ENCODE assay signal across 8 cellular contexts in the genomic region with DNA sequence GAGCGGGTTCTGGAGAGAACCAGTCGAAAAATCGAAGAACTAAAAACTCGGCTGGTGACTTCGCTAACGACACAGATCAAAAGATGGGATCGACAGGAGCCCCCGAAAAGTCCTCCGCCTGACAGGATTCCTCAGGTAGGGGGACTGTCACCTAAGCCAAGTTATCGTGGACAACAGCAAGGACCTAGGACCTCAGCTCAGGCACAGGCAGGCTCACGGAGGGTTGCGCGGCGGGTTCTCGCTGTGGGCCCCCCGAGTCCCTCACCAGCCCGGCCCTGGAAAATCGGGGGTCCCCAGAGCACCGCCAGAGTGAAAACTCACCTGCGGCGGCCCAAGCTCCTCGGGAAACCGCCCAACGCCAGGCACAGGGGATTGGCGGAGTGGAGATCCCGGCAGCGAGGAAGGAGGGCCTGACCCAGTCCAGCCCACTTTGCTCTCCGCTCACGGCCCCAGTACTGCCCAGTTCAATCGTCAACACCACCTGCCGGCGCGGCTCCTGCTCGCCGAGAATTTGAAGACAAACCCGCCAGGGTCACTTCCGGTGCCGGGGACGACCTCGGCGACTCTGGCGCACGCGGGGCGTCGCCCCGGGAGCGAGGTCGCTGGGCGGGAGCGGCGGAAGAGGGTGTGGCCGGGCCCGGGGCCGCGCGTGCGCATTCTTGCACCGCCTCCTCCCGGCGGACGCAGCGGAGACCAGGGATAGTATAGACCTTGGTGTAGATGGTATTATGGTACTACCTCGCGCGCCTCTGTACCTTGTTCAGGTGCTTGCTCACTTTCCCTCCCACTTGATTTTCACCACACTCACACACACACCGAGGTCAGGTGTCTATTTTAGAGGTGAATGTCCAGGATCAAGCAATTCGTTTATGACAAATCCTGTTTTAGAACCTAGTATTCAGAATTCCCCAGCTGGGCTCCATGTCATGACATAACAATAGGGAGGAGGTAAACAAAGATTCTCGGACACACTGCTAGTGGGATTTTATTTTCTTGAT. TPM values are rescaled to one million over a fixed set of nuclear protein-coding genes. Genes with fewer than 3 reads are reported as not detected.
DNase-seq lines count a peak whose midpoint lies in the region; ATAC-seq and TF ChIP-seq lines count a peak whose summit lies in the region.

TSS of gene KATNA1 (minus strand) at position 567 of the 998 bp plus-strand sequence. CDS start 10,167 bp downstream, outside the sequence.

- WGBS in mammary epithelial cell (ENCODE audit: low coverage, missing lambda C conversion rate) = 3% methylated on average over 19 of the region's 69 CpGs

- H3K36me3 ChIP-seq in WERI-Rb-1 = no peaks in the 10 kb centered on the region
- H3K36me3 ChIP-seq in mammary epithelial cell (ENCODE audit: insufficient read depth, low read length) = no peaks in the 10 kb centered on the region
- no peaks in the 10 kb centered on the region for H3K36me3 ChIP-seq in iPS-20b (ENCODE audit: insufficient read depth, low read depth, low read length)

- peak within 1 kb of the TSS; percentile 95 for H2AFZ ChIP-seq in mammary epithelial cell (ENCODE audit: low read depth, low read length)

- H3K9ac ChIP-seq in mammary epithelial cell (ENCODE audit: insufficient read depth, low read length) (peak within 1 kb of the TSS; percentile 91), iPS-20b (ENCODE audit: low read depth, low read length) (peak within 1 kb of the TSS; percentile 81; the same call in 1 of the 2 replicates)

- H3K4me3 ChIP-seq in AG04449 (ENCODE audit: low read depth, low read length) (peak within 1 kb of the TSS; percentile 78), WERI-Rb-1 (ENCODE audit: low read depth, low read length) (peak within 1 kb of the TSS; percentile 97), mammary epithelial cell (replicated peaks in 1 of 3; ENCODE audit: insufficient read depth in 1 of 3, low read depth in 2 of 3, low read length in 3 of 3) (peak within 1 kb of the TSS; percentile 62 to 73 (median 72)), iPS-20b (ENCODE audit: low read length) (peak within 1 kb of the TSS; percentile 89), skin epidermis (peak within 1 kb of the TSS; percentile 55 to 95 (median 87))

- dilution Hi-C loops in mammary epithelial cell (cut with HindIII; ENCODE audit: low sequenced_read_pairs) = loop anchor here (5.0 kb wide), 1 partner anchor 51 kb away; no protein-coding TSS in a partner anchor

- H3K9me3 ChIP-seq in WERI-Rb-1 (ENCODE audit: severe bottlenecking) (no peaks in the 10 kb centered on the region), mammary epithelial cell (replicated peaks; ENCODE audit: insufficient read depth, low read length) (no peaks in the 10 kb centered on the region), iPS-20b (ENCODE audit: insufficient read depth, low read depth, low read length) (no peaks in the 10 kb centered on the region)

- in situ Hi-C loops in mammary epithelial cell (cut with MboI; ENCODE audit: low sequenced_read_pairs in 2 of 2) = no loop called here

- CTCF ChIA-PET in AG04449 (lab: Yijun Ruan, JAX) (interaction anchor here (0.8 to 1.3 kb wide), 4 partner anchors 10 to 103 kb away, joined by 3 read pairs; no protein-coding TSS in a partner anchor), mammary epithelial cell (lab: Charles Lee; ENCODE audit: low non-redundant PET) (no interaction called here)

- DNase-seq in AG04449 (ENCODE audit: low read depth, low spot score) = no peak
- DNase-seq in NCI-H2196 (lab: John Stamatoyannopoulos, UW; ENCODE audit: unreplicated experiment) = peak; percentile 94
- DNase-seq in WERI-Rb-1 = peak; percentile 93
- peak; percentile 93 for DNase-seq in mammary epithelial cell

- no peaks in the 10 kb centered on the region for H4K20me1 ChIP-seq in mammary epithelial cell (ENCODE audit: insufficient read depth, low read length)

- peaks cover 44% of the 10 kb centered on the region for H3K79me2 ChIP-seq in mammary epithelial cell (ENCODE audit: insufficient read depth, low read length)

- BruUV-seq in mammary epithelial cell (replicated peaks; lab: Mats Ljungman, UMichigan) = TSS peak; percentile 57

- ATAC-seq in GM18873 (IDR thresholded peaks at IDR 0.05; ENCODE audit: low FRiP score, unreplicated experiment) (peak; percentile 85), HG03135 (IDR thresholded peaks at IDR 0.05; ENCODE audit: unreplicated experiment) (peak; percentile 82)

- intact Hi-C loops in mammary epithelial cell (cut with micrococcal nuclease) = loop anchor here (1.0 to 5.0 kb wide), 2 partner anchors 69 to 83 kb away; partner anchors contain the start of gene LATS1

- H3K4me1 ChIP-seq in mammary epithelial cell (ENCODE audit: insufficient read depth, low read length) (peaks cover 5% of the 10 kb centered on the region), iPS-20b (ENCODE audit: insufficient read depth, low read length) (no peaks in the 10 kb centered on the region)

- H3K27ac ChIP-seq in WERI-Rb-1 (peak within 1 kb of the TSS; percentile 78), mammary epithelial cell (ENCODE audit: insufficient read depth, low read depth, low read length) (peak within 1 kb of the TSS; percentile 79), iPS-20b (ENCODE audit: low read length) (no peak within 1 kb of the TSS), skin epidermis (peak within 1 kb of the TSS; percentile 6 to 93 (median 84))

- no peak for TF ChIP-seq CTCF in AG04449 (IDR thresholded peaks at IDR 0.05; ENCODE audit: insufficient read depth, low read length, missing control alignments)
- TF ChIP-seq CTCF in WERI-Rb-1 (IDR thresholded peaks at IDR 0.05; ENCODE audit: low read depth, low read length) = no peak
- no peak for TF ChIP-seq CTCF in mammary epithelial cell (conservative IDR thresholded peaks at IDR 0.05 in 1 of 2, IDR thresholded peaks at IDR 0.05 in 1 of 2; ENCODE audit: extremely low read depth in 1 of 2, insufficient read depth in 1 of 2, low read depth in 1 of 2, low read length in 2 of 2)

- H3K27me3 ChIP-seq in WERI-Rb-1 (ENCODE audit: insufficient read depth, low read depth, severe bottlenecking) = no peaks in the 10 kb centered on the region
- H3K27me3 ChIP-seq in mammary epithelial cell (ENCODE audit: insufficient read depth, low read length) = no peaks in the 10 kb centered on the region
- H3K27me3 ChIP-seq in iPS-20b (ENCODE audit: insufficient read depth, low read length) = peaks cover 7% of the 10 kb centered on the region; the same call in 1 of the 2 replicates

- POLR2A ChIA-PET in AG04449 (lab: Yijun Ruan, JAX) = no interaction called here

- peak within 1 kb of the TSS; percentile 93 for H3K4me2 ChIP-seq in mammary epithelial cell (ENCODE audit: insufficient read depth, low read depth, low read length)

RNA-seq across cellular contexts. Expression of gene KATNA1, which starts in this region (rescaled TPM):
- total RNA-seq in mammary epithelial cell = 10 to 100 TPM; 19.3 to 21.3 TPM
- polyA plus RNA-seq in mammary epithelial cell = 12.1 TPM
- polyA minus RNA-seq in mammary epithelial cell = 39.7 TPM
